23 cellular contexts compared by ENCODE assay signal in genomic region chr4:98125585-98125984, GRCh38. TPM values are rescaled to one million over a fixed set of nuclear protein-coding genes. Genes with fewer than 3 reads are reported as not detected.
DNase-seq lines count a peak whose midpoint lies in the region; ATAC-seq, FAIRE-seq and TF ChIP-seq lines count a peak whose summit lies in the region.
"Had no signal": no experiment of that assay in that cellular context is flagged by ENCODE, and none has a peak within 500 bp of the region (broad histone marks: within the 10 kb centered on the region; RNA-seq: fewer than 3 reads in every experiment).

No MANE protein-coding gene starts in this region.

- H3K4me1 ChIP-seq in BE2C: no peaks in the 10 kb centered on the region
- no peaks in the 10 kb centered on the region for H3K4me1 ChIP-seq in kidney (ENCODE audit: control insufficient read depth in 1 of 2, insufficient read depth in 1 of 2, low read depth in 1 of 2, low read length in 2 of 2)
- H3K4me1 ChIP-seq: BLaER1 treated with 17β-estradiol and CSF1 and Interleukin-3, amounts not matched to agents 10 nM and 100 nM; Caco-2 had no signal

- H3K9me3 ChIP-seq in BE2C: no peaks in the 10 kb centered on the region
- H3K9me3 ChIP-seq in kidney (ENCODE audit: control insufficient read depth in 1 of 2, low read length in 2 of 2): no peaks in the 10 kb centered on the region
- H3K9me3 ChIP-seq: BLaER1 treated with 17β-estradiol and CSF1 and Interleukin-3, amounts not matched to agents 10 nM and 100 nM; Caco-2 had no signal

- H3K27ac Mint-ChIP-seq in stimulated activated effector memory CD8-positive, alpha-beta T cell treated with anti-CD3 and anti-CD28 coated beads, Interleukin-12 subunit alpha, Interleukin-12 subunit beta, amount 100 ng/mL, for 72 hours: no peak overlapping the region
- no peak overlapping the region for H3K27ac Mint-ChIP-seq in endothelial cell (ENCODE audit: unreplicated experiment)
- no peak overlapping the region for H3K27ac Mint-ChIP-seq in activated CD8-positive, alpha-beta memory T cell treated with anti-CD3 and anti-CD28 coated beads, Interleukin-2, amount 10 ng/mL, durations not matched to agents 7 days and 5 days
- H3K27ac Mint-ChIP-seq: CD4-positive, alpha-beta T cell; CD8-positive, alpha-beta T cell had no signal

- FAIRE-seq in kidney (lab: Jason Lieb, UNC): no peak
- FAIRE-seq: A204.1, D721Med, G401.6, GM12891, GM19239 had no signal

- TF ChIP-seq CTCF in BE2C (IDR thresholded peaks at IDR 0.05; ENCODE audit: low read depth, low read length) (no peak), kidney (IDR thresholded peaks at IDR 0.05; ENCODE audit: borderline replicate concordance, extremely low read depth, insufficient read depth) (no peak), endothelial cell (IDR thresholded peaks at IDR 0.05; ENCODE audit: unreplicated experiment) (no peak)

- DNase-seq in BE2C (peak; percentile 13), kidney (peak; percentile 30), endothelial cell (ENCODE audit: low spot score) (no peak)
- no peak for DNase-seq in stimulated activated effector memory CD8-positive, alpha-beta T cell treated with anti-CD3 and anti-CD28 coated beads, Interleukin-12 subunit alpha, Interleukin-12 subunit beta, amount 100 ng/mL, for 72 hours (ENCODE audit: low spot score in 2 of 2)
- DNase-seq in activated CD8-positive, alpha-beta memory T cell treated with anti-CD3 and anti-CD28 coated beads, Interleukin-2, amount 10 ng/mL, durations not matched to agents 7 days and 5 days: no peak
- DNase-seq: 8988T; ACHN; Caco-2; Calu3; CD4-positive, alpha-beta T cell; CD8-positive, alpha-beta T cell; DMS79 treated with DMSO at 0.1 percent for 48 hours; GF-D8 had no signal

- no peaks in the 10 kb centered on the region for H3K27me3 ChIP-seq in BE2C
- H3K27me3 ChIP-seq: BLaER1 treated with 17β-estradiol and CSF1 and Interleukin-3, amounts not matched to agents 10 nM and 100 nM had no signal

- peak; percentile 13 for ATAC-seq in stimulated activated effector memory CD8-positive, alpha-beta T cell treated with anti-CD3 and anti-CD28 coated beads, Interleukin-12 subunit alpha, Interleukin-12 subunit beta, amount 100 ng/mL, for 72 hours
- ATAC-seq in activated CD8-positive, alpha-beta memory T cell treated with anti-CD3 and anti-CD28 coated beads, Interleukin-2, amount 10 ng/mL, durations not matched to agents 7 days and 5 days: no peak
- ATAC-seq: CD8-positive, alpha-beta T cell had no signal

- intact Hi-C loops in kidney (cut with DNase I): no loop called here

- no peak overlapping the region for H3K4me3 Mint-ChIP-seq in stimulated activated effector memory CD8-positive, alpha-beta T cell treated with anti-CD3 and anti-CD28 coated beads, Interleukin-12 subunit alpha, Interleukin-12 subunit beta, amount 100 ng/mL, for 72 hours
- no peak overlapping the region for H3K4me3 Mint-ChIP-seq in endothelial cell (ENCODE audit: unreplicated experiment)
- H3K4me3 Mint-ChIP-seq in activated CD8-positive, alpha-beta memory T cell treated with anti-CD3 and anti-CD28 coated beads, Interleukin-2, amount 10 ng/mL, durations not matched to agents 7 days and 5 days: no peak overlapping the region
- H3K4me3 Mint-ChIP-seq: CD4-positive, alpha-beta T cell; CD8-positive, alpha-beta T cell had no signal

- H3K36me3 Mint-ChIP-seq in stimulated activated effector memory CD8-positive, alpha-beta T cell treated with anti-CD3 and anti-CD28 coated beads, Interleukin-12 subunit alpha, Interleukin-12 subunit beta, amount 100 ng/mL, for 72 hours: no peaks in the 10 kb centered on the region
- peaks cover 7% of the 10 kb centered on the region for H3K36me3 Mint-ChIP-seq in endothelial cell (ENCODE audit: low read depth, unreplicated experiment)
- H3K36me3 Mint-ChIP-seq in activated CD8-positive, alpha-beta memory T cell treated with anti-CD3 and anti-CD28 coated beads, Interleukin-2, amount 10 ng/mL, durations not matched to agents 7 days and 5 days: no peaks in the 10 kb centered on the region
- H3K36me3 Mint-ChIP-seq: CD8-positive, alpha-beta T cell had no signal

- no peaks in the 10 kb centered on the region for H3K4me1 Mint-ChIP-seq in stimulated activated effector memory CD8-positive, alpha-beta T cell treated with anti-CD3 and anti-CD28 coated beads, Interleukin-12 subunit alpha, Interleukin-12 subunit beta, amount 100 ng/mL, for 72 hours
- H3K4me1 Mint-ChIP-seq in endothelial cell (ENCODE audit: unreplicated experiment): no peaks in the 10 kb centered on the region
- no peaks in the 10 kb centered on the region for H3K4me1 Mint-ChIP-seq in activated CD8-positive, alpha-beta memory T cell treated with anti-CD3 and anti-CD28 coated beads, Interleukin-2, amount 10 ng/mL, durations not matched to agents 7 days and 5 days

- H3K27me3 Mint-ChIP-seq in endothelial cell (ENCODE audit: unreplicated experiment): no peaks in the 10 kb centered on the region
- H3K27me3 Mint-ChIP-seq in activated CD8-positive, alpha-beta memory T cell treated with anti-CD3 and anti-CD28 coated beads, Interleukin-2, amount 10 ng/mL, durations not matched to agents 7 days and 5 days: peaks cover 2% of the 10 kb centered on the region

- CTCF ChIA-PET in activated CD8-positive, alpha-beta memory T cell treated with anti-CD3 and anti-CD28 coated beads, Interleukin-2, amount 10 ng/mL, durations not matched to agents 7 days and 5 days (lab: Charles Lee): no interaction called here

- no peaks in the 10 kb centered on the region for H3K9me3 Mint-ChIP-seq in stimulated activated effector memory CD8-positive, alpha-beta T cell treated with anti-CD3 and anti-CD28 coated beads, Interleukin-12 subunit alpha, Interleukin-12 subunit beta, amount 100 ng/mL, for 72 hours
- H3K9me3 Mint-ChIP-seq in endothelial cell (ENCODE audit: unreplicated experiment): no peaks in the 10 kb centered on the region
- no peaks in the 10 kb centered on the region for H3K9me3 Mint-ChIP-seq in activated CD8-positive, alpha-beta memory T cell treated with anti-CD3 and anti-CD28 coated beads, Interleukin-2, amount 10 ng/mL, durations not matched to agents 7 days and 5 days (ENCODE audit: low read depth)

- H3K4me3 ChIP-seq in BE2C (ENCODE audit: low read depth, low read length) (no peak overlapping the region), kidney (ENCODE audit: low read length in 2 of 2) (no peak overlapping the region)
- H3K4me3 ChIP-seq: BLaER1 treated with 17β-estradiol and CSF1 and Interleukin-3, amounts not matched to agents 10 nM and 100 nM had no signal

- H3K36me3 ChIP-seq in BE2C: no peaks in the 10 kb centered on the region
- no peaks in the 10 kb centered on the region for H3K36me3 ChIP-seq in kidney (ENCODE audit: control insufficient read depth in 1 of 2, insufficient read depth in 2 of 2, low read length in 2 of 2)
- H3K36me3 ChIP-seq: BLaER1 treated with 17β-estradiol and CSF1 and Interleukin-3, amounts not matched to agents 10 nM and 100 nM had no signal

- H3K27ac ChIP-seq in kidney (ENCODE audit: low read depth in 2 of 2, low read length in 2 of 2): no peak overlapping the region
- H3K27ac ChIP-seq: BLaER1 treated with 17β-estradiol and CSF1 and Interleukin-3, amounts not matched to agents 10 nM and 100 nM; C4-2B had no signal

- H3K9ac ChIP-seq in kidney (ENCODE audit: low read length in 2 of 2): no peak overlapping the region
- H3K9ac ChIP-seq: BLaER1 treated with 17β-estradiol and CSF1 and Interleukin-3, amounts not matched to agents 10 nM and 100 nM had no signal

RNA-seq across cellular contexts. Expression of gene STPG2, which starts 17.7 kb away (rescaled TPM):
- not detected for polyA plus RNA-seq in BE2C (2012; ENCODE audit: insufficient read depth, insufficient read length, low read depth)
- total RNA-seq in kidney: 1.1 TPM
- polyA plus RNA-seq in kidney (ENCODE audit: insufficient read depth, low read depth, low replicate concordance): 0.43 TPM
- total RNA-seq in endothelial cell (ENCODE audit: unreplicated experiment): 2.5 TPM
- total RNA-seq in activated CD8-positive, alpha-beta memory T cell treated with anti-CD3 and anti-CD28 coated beads, Interleukin-2, amount 10 ng/mL, durations not matched to agents 7 days and 5 days: not detected
- total RNA-seq: A673; Caco-2; Calu3; CD8-positive, alpha-beta T cell had no signal
- polyA plus RNA-seq: AG04450, BJ had no signal

Comparison
In these comparisons a context has a peak if more than half of its experiments do, and no peak if none do; other contexts are left out.
1. DNase-seq: peak in BE2C (single experiment) and kidney (single experiment); none in stimulated activated effector memory CD8-positive, alpha-beta T cell treated with anti-CD3 and anti-CD28 coated beads, Interleukin-12 subunit alpha, Interleukin-12 subunit beta, amount 100 ng/mL, for 72 hours (0 of 2), endothelial cell (single experiment) and activated CD8-positive, alpha-beta memory T cell treated with anti-CD3 and anti-CD28 coated beads, Interleukin-2, amount 10 ng/mL, durations not matched to agents 7 days and 5 days (single experiment).